In genomic region chr1:27372808-27373690, GRCh38 we compare ENCODE assay signal across 1 cellular context.
A peak's percentile ranks its signal among the peaks of the same experiment; 100 is the strongest.
TF ChIP-seq lines count a peak whose summit lies in the region.

No MANE protein-coding gene starts in this region.

TF ChIP-seq in HepG2, 621 proteins besides CTCF, POLR2A, EP300 and RAD21:
- no peak for TF ChIP-seq ZNF292 (CRISPR knock-in tag; IDR thresholded peaks at IDR 0.05; ENCODE audit: borderline replicate concordance, low read depth)
- peak; percentile 32 for TF ChIP-seq STAG1 (CRISPR knock-in tag; IDR thresholded peaks at IDR 0.05)
- TF ChIP-seq ZNF629 (CRISPR knock-in tag; conservative IDR thresholded peaks at IDR 0.05): peak; percentile 93
TF ChIP-seq in HepG2: peak in this region for 2.
